Comparison of ENCODE assay signal across 4 cellular contexts in the genomic region with DNA sequence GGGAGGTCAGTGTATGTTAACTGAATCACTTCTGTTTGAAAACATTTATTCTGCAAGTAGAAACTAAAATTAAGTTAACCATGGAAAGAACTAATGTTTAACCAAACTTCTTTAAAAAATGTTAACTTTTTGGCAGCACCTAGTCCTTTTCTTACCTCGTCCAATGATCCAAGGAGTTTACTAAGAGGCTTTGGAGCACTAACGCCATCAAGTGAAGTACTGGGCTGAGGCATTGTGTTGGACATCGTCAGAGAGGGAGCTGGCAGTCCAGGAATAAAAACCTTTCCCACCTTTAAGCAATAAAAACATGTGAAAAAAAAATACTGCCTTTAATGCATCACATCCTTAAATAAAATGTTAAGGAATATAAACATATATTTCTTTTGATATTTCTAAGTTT. TPM values are rescaled to one million over a fixed set of nuclear protein-coding genes. Genes with fewer than 3 reads are reported as not detected.
"Had no signal": no experiment of that assay in that cellular context is flagged by ENCODE, and none has a peak within 500 bp of the region (broad histone marks: within the 10 kb centered on the region; RNA-seq: fewer than 3 reads in every experiment).

No MANE protein-coding gene starts in this region.

RNA-seq across cellular contexts. Expression of a gene that starts 23.8 kb away (rescaled TPM):
- total RNA-seq: GM23248, HT-29 had no signal
- polyA plus RNA-seq: GM23248, H1, IMR-90 had no signal
